Comparison of ENCODE assay signal across 32 cellular contexts in the genomic region with DNA sequence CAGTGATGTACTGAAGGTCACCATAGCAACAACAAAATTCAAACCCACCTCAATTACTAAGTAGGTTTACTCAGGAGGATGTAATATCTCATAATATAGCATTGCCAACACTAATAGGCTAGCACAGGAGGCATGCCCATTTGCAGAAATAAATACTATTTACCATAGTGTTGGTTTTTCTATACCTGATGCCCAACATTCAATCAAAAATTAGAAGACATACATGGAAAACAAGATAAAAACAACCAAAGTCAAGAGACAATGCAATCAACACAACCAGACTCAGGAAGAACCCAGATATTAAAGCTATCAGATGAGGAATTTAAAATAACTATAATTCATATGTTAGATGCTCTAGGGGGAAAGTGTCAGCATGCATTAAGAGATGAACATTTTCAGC.
"Had no signal": no experiment of that assay in that cellular context is flagged by ENCODE, and none has a peak within 500 bp of the region (broad histone marks: within the 10 kb centered on the region; RNA-seq: fewer than 3 reads in every experiment).

No MANE protein-coding gene starts in this region.

- H3K4me1 ChIP-seq: adrenal gland, ascending aorta, body of pancreas, breast epithelium had no signal

- H3K36me3 ChIP-seq: adrenal gland, ascending aorta, breast epithelium, cardiac muscle cell had no signal

- H3K4me3 ChIP-seq: adrenal gland, ascending aorta, body of pancreas, breast epithelium, cardiac muscle cell had no signal

- H3K27me3 ChIP-seq: adrenal gland, ascending aorta, body of pancreas, breast epithelium, cardiac muscle cell had no signal

- ATAC-seq: activated naive CD4-positive, alpha-beta T cell treated with anti-CD3 and anti-CD28 coated beads, Interleukin-2, amount 50 U/mL, for 72 hours; activated naive CD8-positive, alpha-beta T cell treated with anti-CD3 and anti-CD28 coated beads, Interleukin-2, amount 50 U/mL, for 24 hours; activated T-cell treated with anti-CD3 and anti-CD28 coated beads, Interleukin-2, amount 50 U/mL, for 4 hours; activated T-cell treated with anti-CD3 and anti-CD28 coated beads, Interleukin-2, amount 50 U/mL, for 72 hours; activated T-helper 17 cell treated with anti-CD3 and anti-CD28 coated beads, Interleukin-2, amount 50 U/mL, for 72 hours; body of pancreas had no signal

- H3K9me3 ChIP-seq: adrenal gland, body of pancreas had no signal

- H3K27ac ChIP-seq: adrenal gland, ascending aorta, body of pancreas, breast epithelium, cardiac muscle cell had no signal

- FAIRE-seq: astrocyte, bronchial epithelial cell had no signal

- DNase-seq: activated effector memory CD4-positive, alpha-beta T cell treated with anti-CD3 and anti-CD28 coated beads, Interleukin-2, amount 50 U/mL, for 16 hours; activated effector memory CD4-positive, alpha-beta T cell treated with Interleukin-2 at 50 U/mL for 16 hours; activated gamma-delta T cell; activated gamma-delta T cell treated with Interleukin-2 at 50 U/mL for 16 hours; activated naive CD4-positive, alpha-beta T cell; activated naive CD4-positive, alpha-beta T cell treated with anti-CD3 and anti-CD28 coated beads for 36 hours; activated naive CD4-positive, alpha-beta T cell treated with anti-CD3 and anti-CD28 coated beads, Interleukin-2, amount 10 ng/mL, durations not matched to agents 7 days and 5 days; activated naive CD4-positive, alpha-beta T cell treated with anti-CD3 and anti-CD28 coated beads, Interleukin-2, amount 50 U/mL, for 16 hours; activated naive CD4-positive, alpha-beta T cell treated with Interleukin-2 at 50 U/mL for 16 hours; activated naive CD8-positive, alpha-beta T cell treated with anti-CD3 and anti-CD28 coated beads for 36 hours; activated naive CD8-positive, alpha-beta T cell treated with anti-CD3 and anti-CD28 coated beads, Interleukin-2, amount 10 ng/mL, durations not matched to agents 7 days and 5 days; activated naive CD8-positive, alpha-beta T cell treated with anti-CD3 and anti-CD28 coated beads, Interleukin-2, amount 50 U/mL, for 24 hours; activated T-cell treated with anti-CD3 and anti-CD28 coated beads, Interleukin-2, amount 50 U/mL, for 24 hours; activated T-cell treated with anti-CD3 and anti-CD28 coated beads, Interleukin-2, amount 50 U/mL, for 4 hours; activated T-cell treated with anti-CD3 and anti-CD28 coated beads, Interleukin-2, amount 50 U/mL, for 48 hours; activated T-cell treated with anti-CD3 and anti-CD28 coated beads, Interleukin-2, amount 50 U/mL, for 72 hours; adrenal gland; amniotic stem cell; amygdala; anterior cingulate cortex; aorta; body of pancreas; caudate nucleus; central memory CD4-positive, alpha-beta T cell; cerebellar nuclear complex had no signal
